In genomic region chr19:39342647-39343305, GRCh38 we compare ENCODE assay signal across 8 cellular contexts. TPM values are rescaled to one million over a fixed set of nuclear protein-coding genes. Genes with fewer than 3 reads are reported as not detected.
A peak's percentile ranks its signal among the peaks of the same experiment; 100 is the strongest.
DNase-seq lines count a peak whose midpoint lies in the region; ATAC-seq, FAIRE-seq and TF ChIP-seq lines count a peak whose summit lies in the region.

No MANE protein-coding gene starts in this region.

- peaks cover 40% of the 10 kb centered on the region for H3K4me1 ChIP-seq in Panc1 (ENCODE audit: control insufficient read depth, insufficient read depth, low read length)
- H3K4me1 ChIP-seq in endocrine pancreas (ENCODE audit: control insufficient read depth, insufficient read depth, low read length): no peaks in the 10 kb centered on the region
- peaks cover 23 to 34% of the 10 kb centered on the region in 2 donors for H3K4me1 ChIP-seq in naive thymus-derived CD4-positive, alpha-beta T cell (ENCODE audit: control insufficient read depth in 2 of 2, insufficient read depth in 2 of 2, low read length in 2 of 2)

- intact Hi-C loops in Panc1 (cut with micrococcal nuclease; ENCODE audit: unreplicated experiment): loop anchor here (1.0 kb wide), 2 partner anchors 49 to 70 kb away; partner anchors contain the start of genes MED29, PAF1 and PLEKHG2
- intact Hi-C loops in naive thymus-derived CD4-positive, alpha-beta T cell (cut with micrococcal nuclease): loop anchor here (1.0 to 10.0 kb wide), 18 partner anchors 9 to 1920 kb away; partner anchors contain the start of genes MED29 (in 2 of the 2), PAF1 (in 2 of the 2), PLEKHG2 (in 2 of the 2) and COQ8B (in 1 of the 2)

- peak overlapping the region; percentile 70 to 90 (median 84) for H3K4me3 Mint-ChIP-seq in naive thymus-derived CD4-positive, alpha-beta T cell

- H3K27me3 ChIP-seq in Panc1 (ENCODE audit: control insufficient read depth, insufficient read depth, low read length) (no peaks in the 10 kb centered on the region), endocrine pancreas (ENCODE audit: control insufficient read depth, insufficient read depth, low read length) (no peaks in the 10 kb centered on the region)
- H3K27me3 ChIP-seq in naive thymus-derived CD4-positive, alpha-beta T cell (ENCODE audit: control insufficient read depth in 2 of 2, insufficient read depth in 2 of 2, low read length in 2 of 2): no peaks in the 10 kb centered on the region

- no peak for TF ChIP-seq CTCF in Panc1 (IDR thresholded peaks at IDR 0.05)

- H3K27me3 Mint-ChIP-seq in naive thymus-derived CD4-positive, alpha-beta T cell: no peaks in the 10 kb centered on the region

- peak overlapping the region; percentile 74 for H3K27ac ChIP-seq in Panc1 (ENCODE audit: low read length)
- peak overlapping the region; percentile 84 for H3K27ac ChIP-seq in naive thymus-derived CD4-positive, alpha-beta T cell (ENCODE audit: low read depth, low read length)

- peaks cover 0 to 1% (median 0%) of the 10 kb centered on the region in 11 donors for H3K9me3 Mint-ChIP-seq in naive thymus-derived CD4-positive, alpha-beta T cell

- peaks cover 0 to 21% (median 4%) of the 10 kb centered on the region in 5 donors for H3K36me3 Mint-ChIP-seq in naive thymus-derived CD4-positive, alpha-beta T cell

- CTCF ChIA-PET in Panc1 (lab: Charles Lee): interaction anchor here (0.5 to 2.4 kb wide), 65 partner anchors 8 to 956 kb away, joined by 3 to 58 read pairs (median 5); partner anchors contain the start of genes DYRK1B, LRFN1, MED29 and PAF1
- CTCF ChIA-PET in naive thymus-derived CD4-positive, alpha-beta T cell (lab: Charles Lee): interaction anchor here (0.8 to 1.1 kb wide), 3 partner anchors 10 to 93 kb away, joined by 3 read pairs; partner anchors contain the start of genes PLEKHG2 and RPS16

- DNase-seq in Panc1 (ENCODE audit: low read depth, low spot score): no peak
- peak in 1 of 9 donors; percentile 29 for DNase-seq in naive thymus-derived CD4-positive, alpha-beta T cell
- DNase-seq in AG08395 (ENCODE audit: low spot score): no peak
- DNase-seq in urothelium cell line (ENCODE audit: low spot score): no peak
- no peak for DNase-seq in NOMO-1 treated with dmso at 0.1 percent for 144 hours (lab: John Stamatoyannopoulos, UW; ENCODE audit: unreplicated experiment)

- in situ Hi-C loops in Panc1 (cut with HindIII; ENCODE audit: low pct_unique_long_range_greater_than_20kb, low sequenced_read_pairs): loop anchor here (5.0 to 10.0 kb wide), 2 partner anchors 48 to 125 kb away; partner anchors contain the start of gene IFNL1

- peak; percentile 5 for ATAC-seq in GM18519 (IDR thresholded peaks at IDR 0.05; ENCODE audit: low FRiP score, unreplicated experiment)
- peak; percentile 14 for ATAC-seq in Panc1
- ATAC-seq in naive thymus-derived CD4-positive, alpha-beta T cell: no peak
- no peak for ATAC-seq in HG03521 (IDR thresholded peaks at IDR 0.05; ENCODE audit: unreplicated experiment)

- peaks cover 34% of the 10 kb centered on the region for H3K36me3 ChIP-seq in Panc1 (ENCODE audit: control insufficient read depth, insufficient read depth, low read length)
- H3K36me3 ChIP-seq in endocrine pancreas (ENCODE audit: control insufficient read depth, insufficient read depth, low read length): no peaks in the 10 kb centered on the region
- H3K36me3 ChIP-seq in naive thymus-derived CD4-positive, alpha-beta T cell (ENCODE audit: control insufficient read depth in 2 of 3, insufficient read depth in 3 of 3, low read length in 3 of 3): peaks cover 0 to 5% (median 5%) of the 10 kb centered on the region in 3 experiments

- peaks cover 62 to 77% (median 73%) of the 10 kb centered on the region in 7 donors for H3K4me1 Mint-ChIP-seq in naive thymus-derived CD4-positive, alpha-beta T cell

- peak overlapping the region; percentile 39 to 60 for H3K4me3 ChIP-seq in Panc1 (ENCODE audit: low read depth in 2 of 2, low read length in 2 of 2)
- peak overlapping the region; percentile 57 for H3K4me3 ChIP-seq in endocrine pancreas (ENCODE audit: control insufficient read depth, insufficient read depth, low read length)
- H3K4me3 ChIP-seq in naive thymus-derived CD4-positive, alpha-beta T cell (ENCODE audit: low read length): peak overlapping the region; percentile 61

- POLR2A ChIA-PET in Panc1 (lab: Charles Lee): interaction anchor here (0.5 to 2.5 kb wide), 35 partner anchors 9 to 793 kb away, joined by 3 to 57 read pairs (median 6); partner anchors contain the start of genes IFNL1, LRFN1, MED29 and PAF1
- POLR2A ChIA-PET in naive thymus-derived CD4-positive, alpha-beta T cell (lab: Charles Lee): interaction anchor here (0.6 to 3.6 kb wide), 13 partner anchors 11 to 724 kb away, joined by 3 to 23 read pairs (median 4); partner anchors contain the start of genes EIF3K, MED29, PAF1 and PLEKHG2

- H3K9ac ChIP-seq in endocrine pancreas (ENCODE audit: control insufficient read depth, insufficient read depth, low read length): peak overlapping the region; percentile 94

- no TSS peak for BruUV-seq in Panc1 (replicated peaks; lab: Mats Ljungman, UMichigan)

- H3K27ac Mint-ChIP-seq in naive thymus-derived CD4-positive, alpha-beta T cell: peak overlapping the region; percentile 64 to 96 (median 87)

- no peak for FAIRE-seq in urothelium cell line (lab: Jason Lieb, UNC)

- H3K9me3 ChIP-seq in Panc1 (ENCODE audit: control insufficient read depth, insufficient read depth, low read depth, low read length) (no peaks in the 10 kb centered on the region), endocrine pancreas (ENCODE audit: control insufficient read depth, low read length) (no peaks in the 10 kb centered on the region)
- no peaks in the 10 kb centered on the region for H3K9me3 ChIP-seq in naive thymus-derived CD4-positive, alpha-beta T cell (ENCODE audit: control insufficient read depth in 2 of 3, low read length in 3 of 3)

RNA-seq across cellular contexts. Expression of gene SAMD4B, which starts 0.6 kb away (rescaled TPM):
- 1,339 TPM for total RNA-seq in Panc1 (2021; ENCODE audit: unreplicated experiment)
- 1,600 TPM for polyA plus RNA-seq in Panc1 (2012; ENCODE audit: insufficient read length)
- 10 to 100 TPM; 52.0 to 84.6 (median 65.6) TPM for total RNA-seq in naive thymus-derived CD4-positive, alpha-beta T cell
- 10 to 100 TPM in 1 of 2 donors, 1 to 10 TPM in 1; 7.3 to 19.7 TPM for polyA plus RNA-seq in naive thymus-derived CD4-positive, alpha-beta T cell

RNA-seq across cellular contexts. Expression of gene GMFG, which starts 6.9 kb away (rescaled TPM):
- total RNA-seq in Panc1 (2021; ENCODE audit: unreplicated experiment): 3.7 TPM
- polyA plus RNA-seq in Panc1 (2012; ENCODE audit: insufficient read length): 1.5 TPM
- total RNA-seq in naive thymus-derived CD4-positive, alpha-beta T cell: 100 to 1,000 TPM; 345 to 516 (median 429) TPM
- polyA plus RNA-seq in naive thymus-derived CD4-positive, alpha-beta T cell: 1,000 to 10,000 TPM; 1,379 to 1,413 TPM

RNA-seq across cellular contexts. Expression of gene LRFN1, which starts 22.1 kb away (rescaled TPM):
- 15.2 TPM for total RNA-seq in Panc1 (2021; ENCODE audit: unreplicated experiment)
- 28.4 TPM for polyA plus RNA-seq in Panc1 (2012; ENCODE audit: insufficient read length)
- total RNA-seq in naive thymus-derived CD4-positive, alpha-beta T cell: 10 to 100 TPM in 2 of 5 experiments, 1 to 10 TPM in 3; 4.0 to 11.6 (median 6.0) TPM
- polyA plus RNA-seq in naive thymus-derived CD4-positive, alpha-beta T cell: 1 to 10 TPM; 3.9 to 7.1 TPM

RNA-seq across cellular contexts. Expression of gene IFNL1, which starts 46.6 kb away (rescaled TPM):
- total RNA-seq in Panc1 (2021; ENCODE audit: unreplicated experiment): 0.57 TPM
- 0.27 TPM for polyA plus RNA-seq in Panc1 (2012; ENCODE audit: insufficient read length)
- not detected for total RNA-seq in naive thymus-derived CD4-positive, alpha-beta T cell
- not detected for polyA plus RNA-seq in naive thymus-derived CD4-positive, alpha-beta T cell

RNA-seq across cellular contexts. Expression of gene PAF1, which starts 48.1 kb away (rescaled TPM):
- total RNA-seq in Panc1 (2021; ENCODE audit: unreplicated experiment): 901 TPM
- polyA plus RNA-seq in Panc1 (2012; ENCODE audit: insufficient read length): 1,335 TPM
- total RNA-seq in naive thymus-derived CD4-positive, alpha-beta T cell: 100 to 1,000 TPM in 1 of 5 experiments, 10 to 100 TPM in 4; 42.8 to 104 (median 55.5) TPM
- polyA plus RNA-seq in naive thymus-derived CD4-positive, alpha-beta T cell: 10 to 100 TPM; 35.8 to 59.7 TPM

Comparison
In these comparisons a context has a peak if more than half of its experiments do, and no peak if none do; other contexts are left out.
1. ATAC-seq: peak in GM18519 (single experiment) and Panc1 (single experiment); none in naive thymus-derived CD4-positive, alpha-beta T cell (single experiment) and HG03521 (single experiment).
2. RNA of gene SAMD4B, which starts 0.6 kb away (total RNA-seq): 1,339 TPM in Panc1 (single experiment); 52.0 to 84.6 TPM in naive thymus-derived CD4-positive, alpha-beta T cell; every median in the first group is over 10 times any median in the second.
3. RNA of gene GMFG, which starts 6.9 kb away (total RNA-seq): 345 to 516 TPM in naive thymus-derived CD4-positive, alpha-beta T cell; 3.7 TPM in Panc1 (single experiment); every median in the first group is over 10 times any median in the second.
4. Peak in every context shown above with its lines, with median percentiles within 50 percentile points of each other: H3K4me3 ChIP-seq.